Comparison of ENCODE assay signal across 10 cellular contexts in genomic region chr7:132371948-132372347, GRCh38.
"Had no signal": no experiment of that assay in that cellular context is flagged by ENCODE, and none has a peak within 500 bp of the region (broad histone marks: within the 10 kb centered on the region; RNA-seq: fewer than 3 reads in every experiment).

No MANE protein-coding gene starts in this region.

- H3K9ac ChIP-seq: GM23248, KMS-11 had no signal

- H3K4me1 ChIP-seq: HAP-1 had no signal

- H3K4me1 Mint-ChIP-seq: IgD-negative memory B cell had no signal

- H3K27ac Mint-ChIP-seq: HFFc6, IgD-negative memory B cell had no signal

- H3K4me3 Mint-ChIP-seq: HFFc6, IgD-negative memory B cell had no signal

- FAIRE-seq: HTR-8/SVneo had no signal

- H3K4me2 ChIP-seq: KMS-11 had no signal

- H3K27ac ChIP-seq: GM23248, KMS-11 had no signal

- H2AFZ ChIP-seq: GM23248 had no signal

- H3K4me3 ChIP-seq: GM23248, HAP-1 had no signal

- H3K9me3 ChIP-seq: HAP-1 had no signal

- H3K36me3 ChIP-seq: HAP-1 had no signal

- H3K9me3 Mint-ChIP-seq: HFFc6 had no signal

- DNase-seq: GM23248, GOT3, H7, HFFc6, KBM-7 had no signal

- ATAC-seq: HCT116 had no signal
